ENCODE assay signal across 28 cellular contexts in genomic region chr1:116904791-116905320, GRCh38. TPM values are rescaled to one million over a fixed set of nuclear protein-coding genes. Genes with fewer than 3 reads are reported as not detected.
A peak's percentile ranks its signal among the peaks of the same experiment; 100 is the strongest.
DNase-seq lines count a peak whose midpoint lies in the region; ATAC-seq, FAIRE-seq and TF ChIP-seq lines count a peak whose summit lies in the region.
"Had no signal": no experiment of that assay in that cellular context is flagged by ENCODE, and none has a peak within 500 bp of the region (broad histone marks: within the 10 kb centered on the region; RNA-seq: fewer than 3 reads in every experiment).

No MANE protein-coding gene starts in this region.

- H3K4me2 ChIP-seq in PC-3 (ENCODE audit: low read length) (no peak overlapping the region), smooth muscle cell (no peak overlapping the region)

- CTCF ChIA-PET in PC-3 (lab: Charles Lee), result interaction anchor here (0.7 kb wide), 1 partner anchor 97 kb away, joined by 3 read pairs; no protein-coding TSS in a partner anchor

- H3K9ac ChIP-seq in PC-3 (ENCODE audit: low read length) (no peak overlapping the region), smooth muscle cell (ENCODE audit: low read depth) (no peak overlapping the region)

- intact Hi-C loops in PC-3 (cut with micrococcal nuclease), result loop anchor here (10.0 kb wide), 1 partner anchor 330 kb away; the partner anchor contains the start of gene CD58

- H3K9me3 ChIP-seq in PC-3 (ENCODE audit: low read length), result no peaks in the 10 kb centered on the region
- no peaks in the 10 kb centered on the region for H3K9me3 ChIP-seq in smooth muscle cell (replicated peaks; ENCODE audit: low read depth)
- H3K9me3 ChIP-seq: MG63, Peyer's patch had no signal

- DNase-seq in EH (ENCODE audit: low read depth) (peak; percentile 2), PC-3 (peak; percentile 39), epithelial cell of esophagus (ENCODE audit: low read depth) (peak; percentile 45), smooth muscle cell (lab: John Stamatoyannopoulos, UW; ENCODE audit: unreplicated experiment) (no peak), D721Med (ENCODE audit: insufficient read length, low spot score) (no peak), ureter (ENCODE audit: low spot score) (no peak)
- DNase-seq: C1 segment of cervical spinal cord; CD4-positive, alpha-beta memory T cell; COR-L47; EL; GDM1; H7; HFFc6; KBM-7; MG63; NCI-H1105 treated with DMSO at 0.1 percent for 48 hours; NCI-H146; NCI-H1930; NCI-H526 treated with DMSO at 0.1 percent for 48 hours; Peyer's patch; SIG-M5 had no signal

- H3K9me2 ChIP-seq in PC-3 (replicated peaks; ENCODE audit: low read length), result no peaks in the 10 kb centered on the region

- H3K4me1 ChIP-seq in PC-3 (ENCODE audit: insufficient read depth, low read length) (peaks cover 46% of the 10 kb centered on the region), smooth muscle cell (ENCODE audit: low read depth) (peaks cover 8% of the 10 kb centered on the region)
- H3K4me1 ChIP-seq: Peyer's patch had no signal

- H3K27me3 ChIP-seq in PC-3 (ENCODE audit: low read length), result no peaks in the 10 kb centered on the region
- H3K27me3 ChIP-seq in smooth muscle cell (ENCODE audit: low read depth), result no peaks in the 10 kb centered on the region
- H3K27me3 ChIP-seq: Peyer's patch had no signal

- H3K36me3 ChIP-seq in PC-3 (ENCODE audit: low read depth, low read length) (no peaks in the 10 kb centered on the region), smooth muscle cell (ENCODE audit: low read depth) (no peaks in the 10 kb centered on the region)
- H3K36me3 ChIP-seq: MG63, Peyer's patch had no signal

- TF ChIP-seq CTCF in PC-3 (conservative IDR thresholded peaks at IDR 0.05; ENCODE audit: low read depth, low read length) (no peak), epithelial cell of esophagus (IDR thresholded peaks at IDR 0.05; ENCODE audit: insufficient read depth, low read depth, low read length, missing control alignments) (no peak), smooth muscle cell (IDR thresholded peaks at IDR 0.05; ENCODE audit: borderline replicate concordance, insufficient read depth, poor library complexity, severe bottlenecking) (no peak), D721Med (IDR thresholded peaks at IDR 0.05; ENCODE audit: insufficient read depth, missing control alignments) (no peak)

- no peaks in the 10 kb centered on the region for H3K79me2 ChIP-seq in PC-3 (ENCODE audit: low read length)
- no peaks in the 10 kb centered on the region for H3K79me2 ChIP-seq in smooth muscle cell (ENCODE audit: low read depth)

- no peak overlapping the region for H3K27ac ChIP-seq in PC-3 (ENCODE audit: low read length)
- H3K27ac ChIP-seq in smooth muscle cell (ENCODE audit: low read depth), result peak overlapping the region; percentile 40
- H3K27ac ChIP-seq: Peyer's patch, SK-N-MC had no signal

- POLR2A ChIA-PET in PC-3 (lab: Charles Lee; ENCODE audit: unreplicated experiment), result interaction anchor here (0.5 kb wide), 1 partner anchor 49 kb away, joined by 3 read pairs; no protein-coding TSS in a partner anchor

- H4K20me1 ChIP-seq in PC-3 (ENCODE audit: low read length) (no peaks in the 10 kb centered on the region), smooth muscle cell (ENCODE audit: low read depth) (no peaks in the 10 kb centered on the region)

- ATAC-seq in PC-3 (no peak), GM21447 (IDR thresholded peaks at IDR 0.05; ENCODE audit: unreplicated experiment) (no peak)

- H3F3A ChIP-seq in PC-3 (ENCODE audit: low read length, unreplicated experiment) (no peaks in the 10 kb centered on the region), smooth muscle cell (ENCODE audit: low read depth) (peaks cover 6% of the 10 kb centered on the region)

- 46% methylated on average over 2 of the region's 2 CpGs for WGBS in smooth muscle cell (ENCODE audit: low lambda C conversion rate)

- no peak overlapping the region for H3K4me3 ChIP-seq in PC-3 (ENCODE audit: low read length)
- no peak overlapping the region for H3K4me3 ChIP-seq in epithelial cell of esophagus (ENCODE audit: low read length)
- no peak overlapping the region for H3K4me3 ChIP-seq in smooth muscle cell
- H3K4me3 ChIP-seq: MG63, Peyer's patch, SK-N-MC had no signal

- BruUV-seq in PC-3 (replicated peaks; lab: Mats Ljungman, UMichigan), result no TSS peak

- FAIRE-seq in D721Med (lab: Jason Lieb, UNC), result no peak
- FAIRE-seq: A204.1, GM12891, GM19239, HTR-8/SVneo had no signal

- H2AFZ ChIP-seq in PC-3 (ENCODE audit: low read length) (no peak overlapping the region), smooth muscle cell (ENCODE audit: low read depth) (peak overlapping the region; percentile 39)

RNA-seq across cellular contexts. Expression of gene PTGFRN, which starts 4.9 kb away (rescaled TPM):
- 57.4 and 77.8 TPM in 2 replicates for total RNA-seq in PC-3 (2014; rRNA removed)
- 97.9 and 152 TPM in 2 replicates for total RNA-seq in smooth muscle cell
- polyA plus RNA-seq in smooth muscle cell, result 62.6 and 64.2 TPM in 2 replicates
- 103 TPM for total RNA-seq in ureter
- total RNA-seq: OCI-LY7 had no signal

Comparison
In these comparisons a context has a peak if more than half of its experiments do, and no peak if none do; other contexts are left out.
1. DNase-seq: peak in EH (single experiment), PC-3 (single experiment) and epithelial cell of esophagus (single experiment); none in smooth muscle cell (single experiment), D721Med (single experiment) and ureter (single experiment).